Comparison of ENCODE assay signal across 1 cellular context in the genomic region with DNA sequence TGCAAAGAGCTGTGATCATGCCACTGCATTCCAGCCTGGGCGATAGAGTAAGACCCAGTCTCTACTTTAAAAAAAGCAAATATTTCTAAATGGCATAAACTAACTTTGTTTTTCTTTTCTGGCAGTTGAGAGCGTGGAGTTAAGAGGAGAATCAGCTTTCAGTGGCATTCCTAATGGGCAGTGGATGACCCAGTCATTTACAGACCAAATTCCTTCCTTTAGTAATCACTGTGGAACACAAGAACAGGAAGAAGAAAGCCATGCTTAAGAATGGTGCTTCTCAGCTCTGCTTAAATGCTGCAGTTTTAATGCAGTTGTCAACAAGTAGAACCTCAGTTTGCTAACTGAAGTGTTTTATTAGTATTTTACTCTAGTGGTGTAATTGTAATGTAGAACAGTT.
TF ChIP-seq lines count a peak whose summit lies in the region.

No MANE protein-coding gene starts in this region.

TF ChIP-seq in IMR-90, 13 proteins besides CTCF, POLR2A, EP300 and RAD21:
- TF ChIP-seq MXI1 (IDR thresholded peaks at IDR 0.05; ENCODE audit: borderline replicate concordance, low read depth, low read length) (peak; percentile 72; the same call in 1 of the 2 replicates), BHLHE40 (IDR thresholded peaks at IDR 0.05; ENCODE audit: low read depth, low read length) (no peak), ELK1 (IDR thresholded peaks at IDR 0.05; ENCODE audit: borderline replicate concordance, low read depth, low read length) (no peak), SMC3 (IDR thresholded peaks at IDR 0.05; ENCODE audit: low read depth, low read length) (peak; percentile 5; the same call in 1 of the 2 replicates), MAFK (IDR thresholded peaks at IDR 0.05; ENCODE audit: low read depth, low read length) (no peak), MAZ (IDR thresholded peaks at IDR 0.05; ENCODE audit: borderline replicate concordance, low read depth, low read length) (no peak), CHD1 (IDR thresholded peaks at IDR 0.05; ENCODE audit: low read depth, low read length) (no peak), NFE2L2 (IDR thresholded peaks at IDR 0.05; ENCODE audit: low read depth, low read length) (no peak), RFX5 (IDR thresholded peaks at IDR 0.05; ENCODE audit: low read depth, low read length) (no peak), FOS (IDR thresholded peaks at IDR 0.05; ENCODE audit: low read depth, low read length) (no peak), CEBPB (IDR thresholded peaks at IDR 0.05; ENCODE audit: low read depth, low read length) (no peak), RCOR1 (IDR thresholded peaks at IDR 0.05; ENCODE audit: insufficient replicate concordance, low read length) (no peak)
- TF ChIP-seq, protein P1, sequence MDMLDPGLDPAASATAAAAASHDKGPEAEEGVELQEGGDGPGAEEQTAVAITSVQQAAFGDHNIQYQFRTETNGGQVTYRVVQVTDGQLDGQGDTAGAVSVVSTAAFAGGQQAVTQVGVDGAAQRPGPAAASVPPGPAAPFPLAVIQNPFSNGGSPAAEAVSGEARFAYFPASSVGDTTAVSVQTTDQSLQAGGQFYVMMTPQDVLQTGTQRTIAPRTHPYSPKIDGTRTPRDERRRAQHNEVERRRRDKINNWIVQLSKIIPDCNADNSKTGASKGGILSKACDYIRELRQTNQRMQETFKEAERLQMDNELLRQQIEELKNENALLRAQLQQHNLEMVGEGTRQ (IDR thresholded peaks at IDR 0.05; ENCODE audit: low read depth, low read length), result no peak
TF ChIP-seq in IMR-90: peak in this region for 2.
